ENCODE assay signal across 12 cellular contexts in genomic region chr5:140116716-140117115, GRCh38. TPM values are rescaled to one million over a fixed set of nuclear protein-coding genes. Genes with fewer than 3 reads are reported as not detected.
DNase-seq lines count a peak whose midpoint lies in the region; ATAC-seq and TF ChIP-seq lines count a peak whose summit lies in the region.
"Had no signal": no experiment of that assay in that cellular context is flagged by ENCODE, and none has a peak within 500 bp of the region (broad histone marks: within the 10 kb centered on the region; RNA-seq: fewer than 3 reads in every experiment).

No MANE protein-coding gene starts in this region.

- no peak overlapping the region for H2BK20ac ChIP-seq in H9 (ENCODE audit: low read depth, low read length, poor library complexity, severe bottlenecking)

- no peaks in the 10 kb centered on the region for H3K9me3 ChIP-seq in H9 (ENCODE audit: control insufficient read depth, low read depth, low read length)
- H3K9me3 ChIP-seq in T-helper 17 cell (ENCODE audit: control insufficient read depth, low read length, poor library complexity, severe bottlenecking), result no peaks in the 10 kb centered on the region
- H3K9me3 ChIP-seq in mesenchymal stem cell (ENCODE audit: control insufficient read depth, low read length), result no peaks in the 10 kb centered on the region
- H3K9me3 ChIP-seq in uterus, result no peaks in the 10 kb centered on the region
- H3K9me3 ChIP-seq: right atrium auricular region had no signal

- H4K8ac ChIP-seq in H9 (replicated peaks; ENCODE audit: insufficient read length, low read depth, low read length) (no peak overlapping the region), mesenchymal stem cell (ENCODE audit: low read length) (no peak overlapping the region)

- no peak overlapping the region for H2BK120ac ChIP-seq in H9 (ENCODE audit: low read depth, low read length, poor library complexity, severe bottlenecking)
- H2BK120ac ChIP-seq in mesenchymal stem cell (ENCODE audit: low read depth, low read length), result no peak overlapping the region

- H2BK12ac ChIP-seq in H9 (ENCODE audit: insufficient read length, low read depth, low read length) (no peak overlapping the region), mesenchymal stem cell (ENCODE audit: low read length in 2 of 2) (no peak overlapping the region)

- no peak overlapping the region for H2BK15ac ChIP-seq in H9 (ENCODE audit: low read depth, low read length)
- no peak overlapping the region for H2BK15ac ChIP-seq in mesenchymal stem cell (ENCODE audit: low read depth, poor library complexity, severe bottlenecking)

- intact Hi-C loops in uterus (cut with DNase I; ENCODE audit: low total_unique reads), result no loop called here

- H3K18ac ChIP-seq in H9 (ENCODE audit: insufficient read length, low read depth, low read length) (no peak overlapping the region), mesenchymal stem cell (ENCODE audit: low read depth in 1 of 2, low read length in 2 of 2) (no peak overlapping the region)

- no peak overlapping the region for H3T11ph ChIP-seq in H9 (ENCODE audit: low read length)

- H3K4me1 ChIP-seq in H9 (ENCODE audit: insufficient read depth, low read length), result peaks cover under 1% of the 10 kb centered on the region; the same call in 1 of the 2 replicates
- peaks cover 15% of the 10 kb centered on the region for H3K4me1 ChIP-seq in mesenchymal stem cell (ENCODE audit: control insufficient read depth, insufficient read depth, low read depth, low read length)
- peaks cover 5 to 10% of the 10 kb centered on the region in 2 donors for H3K4me1 ChIP-seq in uterus

- peaks cover 20% of the 10 kb centered on the region for H3K23me2 ChIP-seq in H9 (ENCODE audit: insufficient read length, low read depth, low read length, poor library complexity, severe bottlenecking)

- H3K9me3 Mint-ChIP-seq in H9, result no peaks in the 10 kb centered on the region
- no peaks in the 10 kb centered on the region for H3K9me3 Mint-ChIP-seq in chondrocyte (ENCODE audit: low read depth)

- peaks cover 11% of the 10 kb centered on the region for H3K27me3 ChIP-seq in H9 (ENCODE audit: insufficient read depth, low read length)
- H3K27me3 ChIP-seq in mesenchymal stem cell (ENCODE audit: control insufficient read depth in 1 of 2, insufficient read depth in 1 of 2, low read length in 2 of 2), result peaks cover 0 to 15% of the 10 kb centered on the region in 2 experiments
- no peaks in the 10 kb centered on the region for H3K27me3 ChIP-seq in uterus
- H3K27me3 ChIP-seq: right atrium auricular region had no signal

- H2AK5ac ChIP-seq in H9 (ENCODE audit: insufficient read length, low read length) (no peak overlapping the region), mesenchymal stem cell (ENCODE audit: low read length, severe bottlenecking) (no peak overlapping the region)

- H3K36me3 ChIP-seq in mesenchymal stem cell (ENCODE audit: control insufficient read depth in 1 of 2, insufficient read depth in 2 of 2, low read depth in 1 of 2, low read length in 2 of 2) (no peaks in the 10 kb centered on the region), uterus (no peaks in the 10 kb centered on the region)
- H3K36me3 ChIP-seq: right atrium auricular region had no signal

- H2AFZ ChIP-seq in H9 (ENCODE audit: low read length) (no peak overlapping the region), mesenchymal stem cell (ENCODE audit: low read depth, low read length) (no peak overlapping the region)

- ATAC-seq in T-helper 17 cell (no peak), HG02973 (IDR thresholded peaks at IDR 0.05; ENCODE audit: unreplicated experiment) (no peak)

- TF ChIP-seq POLR2A in uterus (IDR thresholded peaks at IDR 0.05), result no peak

- H3K27ac Mint-ChIP-seq in H9 (no peak overlapping the region), T-helper 17 cell (no peak overlapping the region), chondrocyte (ENCODE audit: unreplicated experiment) (no peak overlapping the region)

- H3K79me1 ChIP-seq in H9 (ENCODE audit: insufficient read depth, low read depth, low read length, poor library complexity, severe bottlenecking), result no peaks in the 10 kb centered on the region
- H3K79me1 ChIP-seq in mesenchymal stem cell (replicated peaks; ENCODE audit: low read length, poor library complexity, severe bottlenecking), result peaks cover 16% of the 10 kb centered on the region

- H3K4ac ChIP-seq in H9 (ENCODE audit: low read depth, low read length) (no peak overlapping the region), mesenchymal stem cell (ENCODE audit: low read depth in 1 of 2, low read length in 2 of 2) (no peak overlapping the region)

- H3K23ac ChIP-seq in H9 (ENCODE audit: insufficient read length, low read depth, low read length) (no peak overlapping the region), mesenchymal stem cell (ENCODE audit: low read length in 2 of 2) (no peak overlapping the region)

- no peak overlapping the region for H4K5ac ChIP-seq in H9 (ENCODE audit: insufficient read length, low read depth, low read length)

- peaks cover 43% of the 10 kb centered on the region for H3K27me3 Mint-ChIP-seq in H9 (ENCODE audit: low read depth)
- H3K27me3 Mint-ChIP-seq in T-helper 17 cell, result no peaks in the 10 kb centered on the region
- H3K27me3 Mint-ChIP-seq in chondrocyte (ENCODE audit: low read depth), result peaks cover 3% of the 10 kb centered on the region

- DNase-seq in NCI-H2171 treated with DMSO at 0.1 percent for 48 hours (lab: John Stamatoyannopoulos, UW) (peak; percentile 2), NCI-H2171 (lab: John Stamatoyannopoulos, UW) (no peak), H9 (no peak), T-helper 17 cell (no peak), mesenchymal stem cell (no peak), chondrocyte (ENCODE audit: low spot score) (no peak), uterus (no peak)
- DNase-seq: NCI-H1105 treated with DMSO at 0.1 percent for 48 hours, T-helper 1 cell had no signal

- H3K9ac ChIP-seq in H9 (ENCODE audit: extremely low read depth, insufficient read length, low read length) (no peak overlapping the region), mesenchymal stem cell (ENCODE audit: low read length) (peak overlapping the region; percentile 88)

- TF ChIP-seq CTCF in H9 (conservative IDR thresholded peaks at IDR 0.05) (peak; percentile 29; the same call in 1 of the 3 replicates), chondrocyte (IDR thresholded peaks at IDR 0.05) (no peak), uterus (IDR thresholded peaks at IDR 0.05) (no peak)

- H3K56ac ChIP-seq in H9 (ENCODE audit: insufficient read length, low read depth, low read length), result no peak overlapping the region

- H3K4me2 ChIP-seq in H9 (ENCODE audit: insufficient read depth, insufficient read length, low read length) (no peak overlapping the region), mesenchymal stem cell (ENCODE audit: low read length, poor library complexity, severe bottlenecking) (no peak overlapping the region)

- H3K4me1 Mint-ChIP-seq in H9 (peaks cover 34 to 35% of the 10 kb centered on the region in 2 experiments), T-helper 17 cell (peaks cover 45% of the 10 kb centered on the region), chondrocyte (ENCODE audit: low read depth) (peaks cover 52% of the 10 kb centered on the region)

- H4K91ac ChIP-seq in H9 (ENCODE audit: insufficient read length, low read depth, low read length), result no peak overlapping the region
- no peak overlapping the region for H4K91ac ChIP-seq in mesenchymal stem cell (ENCODE audit: low read length)

- no CpG with 5 or more reads among the region's 2 CpGs for WGBS in H9 (ENCODE audit: extremely low coverage, insufficient read length, low lambda C conversion rate)
- 98% methylated on average over 2 of the region's 2 CpGs for WGBS in mesenchymal stem cell

- no peaks in the 10 kb centered on the region for H4K20me1 ChIP-seq in H9 (ENCODE audit: control insufficient read depth, insufficient read depth, insufficient read length)

- H3K79me2 ChIP-seq in H9 (ENCODE audit: insufficient read depth, low read length), result no peaks in the 10 kb centered on the region

- H3K36me3 Mint-ChIP-seq in H9 (ENCODE audit: insufficient read depth in 1 of 3, low read depth in 3 of 3) (no peaks in the 10 kb centered on the region), T-helper 17 cell (ENCODE audit: low read depth) (no peaks in the 10 kb centered on the region), chondrocyte (ENCODE audit: low read depth) (no peaks in the 10 kb centered on the region)

- H3K27ac ChIP-seq in H9 (ENCODE audit: insufficient read length, low read depth, low read length) (no peak overlapping the region), mesenchymal stem cell (ENCODE audit: low read length, poor library complexity, severe bottlenecking) (no peak overlapping the region), uterus (no peak overlapping the region)
- H3K27ac ChIP-seq: epithelial cell of prostate, right atrium auricular region had no signal

- H3K4me3 Mint-ChIP-seq in H9 (no peak overlapping the region), T-helper 17 cell (peak overlapping the region; percentile 56), chondrocyte (ENCODE audit: unreplicated experiment) (no peak overlapping the region)

- H3K4me3 ChIP-seq in mesenchymal stem cell (ENCODE audit: insufficient read depth in 1 of 2, low read depth in 1 of 2, low read length in 2 of 2) (peak overlapping the region in 1 of 2 experiments; percentile 84), uterus (no peak overlapping the region)
- H3K4me3 ChIP-seq: right atrium auricular region had no signal

- H2BK5ac ChIP-seq in H9 (ENCODE audit: insufficient read length, low read length), result no peak overlapping the region
- no peak overlapping the region for H2BK5ac ChIP-seq in mesenchymal stem cell (ENCODE audit: low read depth, low read length, poor library complexity, severe bottlenecking)

- H3K14ac ChIP-seq in H9 (ENCODE audit: insufficient read depth, low read length) (no peak overlapping the region), mesenchymal stem cell (ENCODE audit: low read length in 2 of 2) (no peak overlapping the region)

RNA-seq across cellular contexts. Expression of gene PURA, which starts 2.8 kb away (rescaled TPM):
- 3.3 and 3.6 TPM in 2 replicates for total RNA-seq in H9 (2021)
- 10 to 100 TPM in 1 of 2 donors, 1 to 10 TPM in 1; 9.0 to 10.3 TPM for total RNA-seq in T-helper 17 cell
- polyA plus RNA-seq in mesenchymal stem cell (2013, experiment 1 of 2), result 4.3 TPM
- 4.3 TPM for polyA plus RNA-seq in mesenchymal stem cell (2013, experiment 2 of 2)
- total RNA-seq in chondrocyte, result 13.3 to 18.1 TPM (median 16.7 TPM) in 3 replicates
- 10 to 100 TPM; 16.1 to 48.9 (median 22.2) TPM for total RNA-seq in uterus

RNA-seq across cellular contexts. Expression of gene IGIP, which starts 9.0 kb away (rescaled TPM):
- total RNA-seq in H9 (2021), result 0.52 and 0.53 TPM in 2 replicates
- 1 to 10 TPM; 3.2 to 3.7 TPM for total RNA-seq in T-helper 17 cell
- 0.98 TPM for polyA plus RNA-seq in mesenchymal stem cell (2013, experiment 1 of 2)
- 1.0 TPM for polyA plus RNA-seq in mesenchymal stem cell (2013, experiment 2 of 2)
- 5.9 to 7.5 TPM (median 6.9 TPM) in 3 replicates for total RNA-seq in chondrocyte
- 10 to 100 TPM; 17.8 to 33.5 (median 31.2) TPM for total RNA-seq in uterus

RNA-seq across cellular contexts. Expression of gene CYSTM1, which starts 58.3 kb away (rescaled TPM):
- total RNA-seq in H9 (2021) (19.0 and 20.6 TPM in 2 replicates), T-helper 17 cell (1 to 10 TPM; 7.8 to 8.8 TPM), chondrocyte (11.4 to 24.9 TPM (median 23.3 TPM) in 3 replicates), uterus (10 to 100 TPM in 3 of 4 donors, 1 to 10 TPM in 1; 4.4 to 76.8 (median 45.3) TPM)
- polyA plus RNA-seq in mesenchymal stem cell (2013, experiment 1 of 2), result 40.5 TPM
- polyA plus RNA-seq in mesenchymal stem cell (2013, experiment 2 of 2), result 40.9 TPM
